ENCODE assay signal across 1 cellular context in genomic region chr11:76659672-76660532, GRCh38.
TF ChIP-seq lines count a peak whose summit lies in the region.

No MANE protein-coding gene starts in this region.

TF ChIP-seq in IMR-90, 13 proteins besides CTCF, POLR2A, EP300 and RAD21 (continued from another document):
- TF ChIP-seq FOS (IDR thresholded peaks at IDR 0.05; ENCODE audit: low read depth, low read length) = no peak
- no peak for TF ChIP-seq BHLHE40 (IDR thresholded peaks at IDR 0.05; ENCODE audit: low read depth, low read length)
